Comparison of ENCODE assay signal across 31 cellular contexts in genomic region chr12:52160200-52160599, GRCh38. TPM values are rescaled to one million over a fixed set of nuclear protein-coding genes. Genes with fewer than 3 reads are reported as not detected.
"Had no signal": no experiment of that assay in that cellular context is flagged by ENCODE, and none has a peak within 500 bp of the region (broad histone marks: within the 10 kb centered on the region; RNA-seq: fewer than 3 reads in every experiment).

No MANE protein-coding gene starts in this region.

- H3K4me3 ChIP-seq: coronary artery, esophagus squamous epithelium, left lung, neural progenitor cell, ovary, psoas muscle, skin epidermis, spleen, testis, tibial artery, upper lobe of left lung had no signal

- H2AFZ ChIP-seq: neural progenitor cell had no signal

- ATAC-seq: effector memory CD8-positive, alpha-beta T cell; left lung; naive thymus-derived CD4-positive, alpha-beta T cell; psoas muscle; right cardiac atrium; stimulated activated memory B cell treated with anti-CD40 and anti-IgM and Interleukin-4, amounts not matched to agents 10 μg/mL and 1 μg/mL and 100 μg/mL, for 72 hours; stimulated activated naive CD8-positive, alpha-beta T cell treated with anti-CD3 and anti-CD28 coated beads, Interleukin-15, Interleukin-2, amounts not matched to agents 100 U/mL and 50 U/mL, for 24 hours had no signal

- H3K27ac ChIP-seq: coronary artery, esophagus squamous epithelium, left lung, neural progenitor cell, ovary, psoas muscle, spleen, testis, tibial artery, upper lobe of left lung had no signal

- H3K9ac ChIP-seq: neural progenitor cell had no signal

- DNase-seq: dermis blood vessel endothelial cell; effector memory CD8-positive, alpha-beta T cell; erythroblast; esophagus squamous epithelium; hypothalamus; immature natural killer cell; kidney; mesendoderm; midbrain; naive thymus-derived CD4-positive, alpha-beta T cell; nucleus accumbens; ovary; posterior cingulate gyrus; psoas muscle; spleen; stimulated activated CD4-positive, alpha-beta T cell treated with anti-CD3 and anti-CD28 coated beads, Interleukin-4, amount 100 ng/mL, for 4 hours; stimulated activated naive CD8-positive, alpha-beta T cell treated with anti-CD3 and anti-CD28 coated beads, Interleukin-15, Interleukin-2, amounts not matched to agents 100 U/mL and 50 U/mL, for 24 hours; substantia nigra; testis; tibial artery; upper lobe of left lung had no signal

- H3K4me1 Mint-ChIP-seq: stimulated activated memory B cell treated with anti-CD40 and anti-IgM and Interleukin-4, amounts not matched to agents 10 μg/mL and 1 μg/mL and 100 μg/mL, for 72 hours had no signal

- H3K36me3 ChIP-seq: esophagus squamous epithelium, left lung, neural progenitor cell, ovary, spleen, tibial artery, upper lobe of left lung had no signal

- H3K4me2 ChIP-seq: neural progenitor cell had no signal

- H3K9me3 ChIP-seq: esophagus squamous epithelium, left lung, ovary, psoas muscle, spleen, testis, tibial artery, upper lobe of left lung had no signal

- FAIRE-seq: endometrium, frontal cortex, kidney, urothelium cell line had no signal

- H3K27me3 ChIP-seq: esophagus squamous epithelium, left lung, neural progenitor cell, ovary, spleen, testis, tibial artery, upper lobe of left lung had no signal

- H3K36me3 Mint-ChIP-seq: immature natural killer cell; naive thymus-derived CD4-positive, alpha-beta T cell; neural progenitor cell; stimulated activated memory B cell treated with anti-CD40 and anti-IgM and Interleukin-4, amounts not matched to agents 10 μg/mL and 1 μg/mL and 100 μg/mL, for 72 hours had no signal

- H3K4me3 Mint-ChIP-seq: effector memory CD8-positive, alpha-beta T cell; immature natural killer cell; naive thymus-derived CD4-positive, alpha-beta T cell; nephron; neural progenitor cell; stimulated activated memory B cell treated with anti-CD40 and anti-IgM and Interleukin-4, amounts not matched to agents 10 μg/mL and 1 μg/mL and 100 μg/mL, for 72 hours had no signal

- H3K27ac Mint-ChIP-seq: immature natural killer cell; nephron; neural progenitor cell; stimulated activated memory B cell treated with anti-CD40 and anti-IgM and Interleukin-4, amounts not matched to agents 10 μg/mL and 1 μg/mL and 100 μg/mL, for 72 hours had no signal

- H3K27me3 Mint-ChIP-seq: naive thymus-derived CD4-positive, alpha-beta T cell had no signal

- H3K4me1 ChIP-seq: neural progenitor cell, testis had no signal

- H3K9me3 Mint-ChIP-seq: effector memory CD8-positive, alpha-beta T cell; immature natural killer cell; neural progenitor cell; stimulated activated memory B cell treated with anti-CD40 and anti-IgM and Interleukin-4, amounts not matched to agents 10 μg/mL and 1 μg/mL and 100 μg/mL, for 72 hours had no signal

RNA-seq across cellular contexts. Expression of gene KRT80, which starts 31.6 kb away (rescaled TPM):
- total RNA-seq: frontal cortex had no signal
- polyA plus RNA-seq: immature natural killer cell; naive thymus-derived CD4-positive, alpha-beta T cell had no signal
